21 cellular contexts compared by ENCODE assay signal in genomic region chr2:195124391-195125079, GRCh38.
"Had no signal": no experiment of that assay in that cellular context is flagged by ENCODE, and none has a peak within 500 bp of the region (broad histone marks: within the 10 kb centered on the region; RNA-seq: fewer than 3 reads in every experiment).

No MANE protein-coding gene starts in this region.

- H3K9me3 Mint-ChIP-seq: central memory CD8-positive, alpha-beta T cell; memory B cell; mesothelial cell of epicardium; nephron progenitor cell; type B pancreatic cell had no signal

- H3K27ac ChIP-seq: heart left ventricle, neutrophil, suprapubic skin, thyroid gland, uterus had no signal

- DNase-seq: cortex of kidney; effector memory CD4-positive, alpha-beta T cell; hippocampal formation; kidney glomerular epithelial cell; nephron progenitor cell; stimulated activated CD4-positive, alpha-beta T cell treated with anti-CD3 and anti-CD28 coated beads, Interleukin-15, amount 100 ng/mL, for 24 hours; stimulated activated CD4-positive, alpha-beta T cell treated with anti-CD3 and anti-CD28 coated beads, Interleukin-1b, Interleukin-23, amount 100 ng/mL, for 48 hours; stimulated activated CD4-positive, alpha-beta T cell treated with anti-CD3 and anti-CD28 coated beads, Interleukin-4, amount 100 ng/mL, for 24 hours; stimulated activated naive CD4-positive, alpha-beta T cell; thyroid gland; uterus had no signal

- H3K9me3 ChIP-seq: heart left ventricle, suprapubic skin, thyroid gland, uterus had no signal

- H3K4me3 ChIP-seq: heart left ventricle, suprapubic skin, thyroid gland, uterus had no signal

- H3K4me3 Mint-ChIP-seq: central memory CD8-positive, alpha-beta T cell; memory B cell; mesothelial cell of epicardium; nephron progenitor cell; type B pancreatic cell had no signal

- H3K27me3 Mint-ChIP-seq: memory B cell, type B pancreatic cell had no signal

- H3K4me1 Mint-ChIP-seq: central memory CD8-positive, alpha-beta T cell; memory B cell; mesothelial cell of epicardium; nephron progenitor cell had no signal

- ATAC-seq: esophagus mucosa, heart left ventricle, left lobe of liver, right cardiac atrium had no signal

- H3K36me3 ChIP-seq: heart left ventricle, neutrophil, suprapubic skin, thyroid gland, uterus had no signal

- H3K36me3 Mint-ChIP-seq: memory B cell, mesothelial cell of epicardium, type B pancreatic cell had no signal

- H3K27ac Mint-ChIP-seq: memory B cell, mesothelial cell of epicardium, nephron progenitor cell, type B pancreatic cell had no signal

- H3K4me1 ChIP-seq: heart left ventricle, suprapubic skin, thyroid gland, uterus had no signal

- H3K27me3 ChIP-seq: heart left ventricle, neutrophil, suprapubic skin, thyroid gland, uterus had no signal
